Comparison of ENCODE assay signal across 1 cellular context in genomic region chr2:84302513-84303412, GRCh38.
A peak's percentile ranks its signal among the peaks of the same experiment; 100 is the strongest.
TF ChIP-seq lines count a peak whose summit lies in the region.

No MANE protein-coding gene starts in this region.

TF ChIP-seq in HepG2, 621 proteins besides CTCF, POLR2A, EP300 and RAD21 (continued from another document and continues in another):
- TF ChIP-seq BATF2 (CRISPR knock-in tag; IDR thresholded peaks at IDR 0.05) (no peak), LRRFIP1 (CRISPR knock-in tag; conservative IDR thresholded peaks at IDR 0.05) (no peak), HNF4G (IDR thresholded peaks at IDR 0.05; ENCODE audit: borderline replicate concordance, low read depth, low read length) (peak; percentile 89), HNF4G (CRISPR knock-in tag; IDR thresholded peaks at IDR 0.05; ENCODE audit: borderline replicate concordance, low read depth) (0 out of 2 replicates have a peak, but pooled peaks have one; percentile 30), RBM39 (IDR thresholded peaks at IDR 0.05; ENCODE audit: low read depth, low read length, poor library complexity, severe bottlenecking) (no peak), SMYD3 (CRISPR knock-in tag; IDR thresholded peaks at IDR 0.05) (peak; percentile 89), MAFF (IDR thresholded peaks at IDR 0.05; ENCODE audit: low read depth, low read length) (no peak), PHF8 (CRISPR knock-in tag; IDR thresholded peaks at IDR 0.05) (no peak), ZNF777 (CRISPR knock-in tag; IDR thresholded peaks at IDR 0.05) (no peak), RARA (CRISPR knock-in tag; IDR thresholded peaks at IDR 0.05) (peak; percentile 62; the same call in 1 of the 2 replicates), ZNF263 (CRISPR knock-in tag; IDR thresholded peaks at IDR 0.05) (no peak), FOXO1 (CRISPR knock-in tag; IDR thresholded peaks at IDR 0.05) (no peak), ZNF737 (CRISPR knock-in tag; IDR thresholded peaks at IDR 0.05; ENCODE audit: borderline replicate concordance) (no peak), ZNF326 (CRISPR knock-in tag; IDR thresholded peaks at IDR 0.05; ENCODE audit: borderline replicate concordance) (no peak), FOXP1 (IDR thresholded peaks at IDR 0.05) (no peak), FOXP1 (CRISPR knock-in tag; IDR thresholded peaks at IDR 0.05) (peak; percentile 75; the same call in 1 of the 2 replicates), HOXA3 (CRISPR knock-in tag; IDR thresholded peaks at IDR 0.05) (no peak), ZNF10 (CRISPR knock-in tag; IDR thresholded peaks at IDR 0.05; ENCODE audit: borderline replicate concordance, low read depth) (no peak), ZNF12 (CRISPR knock-in tag; IDR thresholded peaks at IDR 0.05) (peak; percentile 65; the same call in 1 of the 2 replicates), ERF (CRISPR knock-in tag; IDR thresholded peaks at IDR 0.05) (no peak), PHB2 (IDR thresholded peaks at IDR 0.05; ENCODE audit: partially characterized antibody) (no peak), MAZ (IDR thresholded peaks at IDR 0.05; ENCODE audit: borderline replicate concordance, low read depth, low read length) (no peak), MAZ (CRISPR knock-in tag; IDR thresholded peaks at IDR 0.05; ENCODE audit: low read depth) (peak; percentile 52; the same call in 1 of the 2 replicates), ZNF609 (CRISPR knock-in tag; IDR thresholded peaks at IDR 0.05; ENCODE audit: borderline replicate concordance) (peak; percentile 86), REST (IDR thresholded peaks at IDR 0.05; ENCODE audit: borderline replicate concordance in 1 of 2, low read depth in 1 of 2, low read length in 2 of 2) (no peak), ETV5 (CRISPR knock-in tag; IDR thresholded peaks at IDR 0.05; ENCODE audit: borderline replicate concordance) (no peak; the same call in 1 of the 2 replicates), GLMP (CRISPR knock-in tag; IDR thresholded peaks at IDR 0.05; ENCODE audit: borderline replicate concordance) (no peak), ZNF83 (CRISPR knock-in tag; IDR thresholded peaks at IDR 0.05; ENCODE audit: borderline replicate concordance) (no peak), ZNF124 (CRISPR knock-in tag; IDR thresholded peaks at IDR 0.05) (peak; percentile 70; the same call in 1 of the 2 replicates), ZNF430 (CRISPR knock-in tag; IDR thresholded peaks at IDR 0.05) (0 out of 2 replicates have a peak, but pooled peaks have one; percentile 40), PHF20 (CRISPR knock-in tag; IDR thresholded peaks at IDR 0.05) (no peak), TRIM24 (CRISPR knock-in tag; IDR thresholded peaks at IDR 0.05) (no peak), ZNF143 (CRISPR knock-in tag; IDR thresholded peaks at IDR 0.05) (no peak), ZNF574 (CRISPR knock-in tag; IDR thresholded peaks at IDR 0.05) (peak; percentile 31; the same call in 1 of the 2 replicates), ZSCAN30 (CRISPR knock-in tag; IDR thresholded peaks at IDR 0.05) (no peak), ZBTB20 (CRISPR knock-in tag; IDR thresholded peaks at IDR 0.05; ENCODE audit: borderline replicate concordance, low read depth) (no peak)
- TF ChIP-seq, protein P1, sequence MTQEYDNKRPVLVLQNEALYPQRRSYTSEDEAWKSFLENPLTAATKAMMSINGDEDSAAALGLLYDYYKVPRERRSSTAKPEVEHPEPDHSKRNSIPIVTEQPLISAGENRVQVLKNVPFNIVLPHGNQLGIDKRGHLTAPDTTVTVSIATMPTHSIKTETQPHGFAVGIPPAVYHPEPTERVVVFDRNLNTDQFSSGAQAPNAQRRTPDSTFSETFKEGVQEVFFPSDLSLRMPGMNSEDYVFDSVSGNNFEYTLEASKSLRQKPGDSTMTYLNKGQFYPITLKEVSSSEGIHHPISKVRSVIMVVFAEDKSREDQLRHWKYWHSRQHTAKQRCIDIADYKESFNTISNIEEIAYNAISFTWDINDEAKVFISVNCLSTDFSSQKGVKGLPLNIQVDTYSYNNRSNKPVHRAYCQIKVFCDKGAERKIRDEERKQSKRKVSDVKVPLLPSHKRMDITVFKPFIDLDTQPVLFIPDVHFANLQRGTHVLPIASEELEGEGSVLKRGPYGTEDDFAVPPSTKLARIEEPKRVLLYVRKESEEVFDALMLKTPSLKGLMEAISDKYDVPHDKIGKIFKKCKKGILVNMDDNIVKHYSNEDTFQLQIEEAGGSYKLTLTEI (CRISPR knock-in tag; conservative IDR thresholded peaks at IDR 0.05) = no peak
- TF ChIP-seq, protein P2, sequence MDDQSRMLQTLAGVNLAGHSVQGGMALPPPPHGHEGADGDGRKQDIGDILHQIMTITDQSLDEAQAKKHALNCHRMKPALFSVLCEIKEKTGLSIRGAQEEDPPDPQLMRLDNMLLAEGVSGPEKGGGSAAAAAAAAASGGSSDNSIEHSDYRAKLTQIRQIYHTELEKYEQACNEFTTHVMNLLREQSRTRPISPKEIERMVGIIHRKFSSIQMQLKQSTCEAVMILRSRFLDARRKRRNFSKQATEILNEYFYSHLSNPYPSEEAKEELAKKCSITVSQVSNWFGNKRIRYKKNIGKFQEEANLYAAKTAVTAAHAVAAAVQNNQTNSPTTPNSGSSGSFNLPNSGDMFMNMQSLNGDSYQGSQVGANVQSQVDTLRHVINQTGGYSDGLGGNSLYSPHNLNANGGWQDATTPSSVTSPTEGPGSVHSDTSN (CRISPR knock-in tag; IDR thresholded peaks at IDR 0.05; ENCODE audit: borderline replicate concordance) = no peak
- TF ChIP-seq, protein P3, sequence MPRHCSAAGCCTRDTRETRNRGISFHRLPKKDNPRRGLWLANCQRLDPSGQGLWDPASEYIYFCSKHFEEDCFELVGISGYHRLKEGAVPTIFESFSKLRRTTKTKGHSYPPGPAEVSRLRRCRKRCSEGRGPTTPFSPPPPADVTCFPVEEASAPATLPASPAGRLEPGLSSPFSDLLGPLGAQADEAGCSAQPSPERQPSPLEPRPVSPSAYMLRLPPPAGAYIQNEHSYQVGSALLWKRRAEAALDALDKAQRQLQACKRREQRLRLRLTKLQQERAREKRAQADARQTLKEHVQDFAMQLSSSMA (CRISPR knock-in tag; IDR thresholded peaks at IDR 0.05) = no peak
- TF ChIP-seq, protein P4, sequence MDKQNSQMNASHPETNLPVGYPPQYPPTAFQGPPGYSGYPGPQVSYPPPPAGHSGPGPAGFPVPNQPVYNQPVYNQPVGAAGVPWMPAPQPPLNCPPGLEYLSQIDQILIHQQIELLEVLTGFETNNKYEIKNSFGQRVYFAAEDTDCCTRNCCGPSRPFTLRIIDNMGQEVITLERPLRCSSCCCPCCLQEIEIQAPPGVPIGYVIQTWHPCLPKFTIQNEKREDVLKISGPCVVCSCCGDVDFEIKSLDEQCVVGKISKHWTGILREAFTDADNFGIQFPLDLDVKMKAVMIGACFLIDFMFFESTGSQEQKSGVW (CRISPR knock-in tag; IDR thresholded peaks at IDR 0.05; ENCODE audit: borderline replicate concordance) = no peak
